Comparison of ENCODE assay signal across 11 cellular contexts in genomic region chr13:29934531-29935308, GRCh38.
DNase-seq lines count a peak whose midpoint lies in the region; ATAC-seq and TF ChIP-seq lines count a peak whose summit lies in the region.
"Had no signal": no experiment of that assay in that cellular context is flagged by ENCODE, and none has a peak within 500 bp of the region (broad histone marks: within the 10 kb centered on the region; RNA-seq: fewer than 3 reads in every experiment).

No MANE protein-coding gene starts in this region.

- H3K4me3 Mint-ChIP-seq in activated CD4-positive, alpha-beta memory T cell treated with anti-CD3 and anti-CD28 coated beads for 36 hours, result peak overlapping the region; percentile 21

- H3K27me3 ChIP-seq in hepatocyte, result no peaks in the 10 kb centered on the region

- no peaks in the 10 kb centered on the region for H3K9me3 Mint-ChIP-seq in activated CD4-positive, alpha-beta memory T cell treated with anti-CD3 and anti-CD28 coated beads for 36 hours

- H3K4me2 ChIP-seq in hepatocyte, result no peak overlapping the region

- H3K27ac Mint-ChIP-seq in activated CD4-positive, alpha-beta memory T cell treated with anti-CD3 and anti-CD28 coated beads for 36 hours, result peak overlapping the region; percentile 66

- peaks cover 50% of the 10 kb centered on the region for H3K4me1 Mint-ChIP-seq in activated CD4-positive, alpha-beta memory T cell treated with anti-CD3 and anti-CD28 coated beads for 36 hours (ENCODE audit: low read depth)

- H4K20me1 ChIP-seq in hepatocyte (ENCODE audit: insufficient read depth, poor library complexity, severe bottlenecking), result no peaks in the 10 kb centered on the region

- no peaks in the 10 kb centered on the region for H3K27me3 Mint-ChIP-seq in activated CD4-positive, alpha-beta memory T cell treated with anti-CD3 and anti-CD28 coated beads for 36 hours

- no peaks in the 10 kb centered on the region for H3K79me2 ChIP-seq in hepatocyte

- DNase-seq in NCI-H1417 (lab: John Stamatoyannopoulos, UW) (peak; percentile 38 to 66 (median 48)), NCI-H1417 treated with DMSO at 0.1 percent for 48 hours (lab: John Stamatoyannopoulos, UW) (no peak), DMS79 (lab: John Stamatoyannopoulos, UW) (peak; percentile 38), hepatocyte (ENCODE audit: low spot score) (peak; percentile 66), NCI-H1105 treated with DMSO at 0.1 percent for 48 hours (lab: John Stamatoyannopoulos, UW) (no peak)
- peak; percentile 75 for DNase-seq in activated CD4-positive, alpha-beta memory T cell treated with anti-CD3 and anti-CD28 coated beads for 36 hours
- DNase-seq: 8988T, NCI-H1694 had no signal

- peak overlapping the region; percentile 60 for H3K27ac ChIP-seq in hepatocyte
- H3K27ac ChIP-seq: VCaP had no signal

- H3K36me3 ChIP-seq in hepatocyte (replicated peaks; ENCODE audit: insufficient read depth, low read depth), result no peaks in the 10 kb centered on the region

- POLR2A ChIA-PET in activated CD4-positive, alpha-beta memory T cell treated with anti-CD3 and anti-CD28 coated beads for 36 hours (lab: Charles Lee), result interaction anchor here (0.9 to 2.6 kb wide), 6 partner anchors 10 to 152 kb away, joined by 3 to 10 read pairs (median 5); partner anchors contain the start of gene UBL3

- no peak overlapping the region for H3K4me3 ChIP-seq in hepatocyte

- no peak for TF ChIP-seq CTCF in hepatocyte (IDR thresholded peaks at IDR 0.05; ENCODE audit: poor library complexity)

- ATAC-seq in HG03469 (IDR thresholded peaks at IDR 0.05; ENCODE audit: unreplicated experiment) (no peak), HG02759 (IDR thresholded peaks at IDR 0.05; ENCODE audit: unreplicated experiment) (no peak)

- 79% methylated on average over 7 of the region's 7 CpGs for WGBS in hepatocyte (ENCODE audit: low lambda C conversion rate, missing lambda C conversion rate)

- intact Hi-C loops in activated CD4-positive, alpha-beta memory T cell treated with anti-CD3 and anti-CD28 coated beads for 36 hours (cut with micrococcal nuclease), result loop anchor here (1.0 to 5.0 kb wide), 12 partner anchors 10 to 1228 kb away; partner anchors contain the start of genes HMGB1, HSPH1, SLC7A1 and UBL3

- H3K9me2 ChIP-seq in hepatocyte (replicated peaks; ENCODE audit: insufficient read depth), result no peaks in the 10 kb centered on the region

- H2AFZ ChIP-seq in hepatocyte, result no peak overlapping the region

- CTCF ChIA-PET in activated CD4-positive, alpha-beta memory T cell treated with anti-CD3 and anti-CD28 coated beads for 36 hours (lab: Charles Lee), result interaction anchor here (0.8 to 6.1 kb wide), 8 partner anchors 10 to 179 kb away, joined by 3 to 72 read pairs (median 4); partner anchors contain the start of gene UBL3

- peaks cover 7% of the 10 kb centered on the region for H3K4me1 ChIP-seq in hepatocyte (ENCODE audit: insufficient read depth)

- H3K9me3 ChIP-seq in hepatocyte (ENCODE audit: low read depth), result no peaks in the 10 kb centered on the region

- H3K36me3 Mint-ChIP-seq in activated CD4-positive, alpha-beta memory T cell treated with anti-CD3 and anti-CD28 coated beads for 36 hours, result no peaks in the 10 kb centered on the region

Comparison
In these comparisons a context has a peak if more than half of its experiments do, and no peak if none do; other contexts are left out.
1. DNase-seq: peak in NCI-H1417 (3 of 3), DMS79 (single experiment), activated CD4-positive, alpha-beta memory T cell treated with anti-CD3 and anti-CD28 coated beads for 36 hours (single experiment) and hepatocyte (single experiment); none in NCI-H1417 treated with DMSO at 0.1 percent for 48 hours (single experiment) and NCI-H1105 treated with DMSO at 0.1 percent for 48 hours (single experiment).